In genomic region chr20:11231742-11232141, GRCh38 we compare ENCODE assay signal across 17 cellular contexts.
"Had no signal": no experiment of that assay in that cellular context is flagged by ENCODE, and none has a peak within 500 bp of the region (broad histone marks: within the 10 kb centered on the region; RNA-seq: fewer than 3 reads in every experiment).

No MANE protein-coding gene starts in this region.

- H3K36me3 ChIP-seq: left ventricle myocardium inferior, neutrophil, spleen, upper lobe of left lung, WERI-Rb-1 had no signal

- H3K9me3 ChIP-seq: left ventricle myocardium inferior, neutrophil, spleen, upper lobe of left lung had no signal

- H3K27me3 ChIP-seq: dorsolateral prefrontal cortex, neutrophil, spleen, upper lobe of left lung had no signal

- DNase-seq: activated CD4-positive, alpha-beta memory T cell treated with anti-CD3 and anti-CD28 coated beads, Interleukin-2, amount 10 ng/mL, durations not matched to agents 7 days and 5 days; activated CD4-positive, alpha-beta T cell treated with anti-CD3 and anti-CD28 coated beads for 36 hours; activated gamma-delta T cell treated with Interleukin-2 at 50 U/mL for 16 hours; activated naive CD8-positive, alpha-beta T cell treated with anti-CD3 and anti-CD28 coated beads for 36 hours; activated T-cell treated with anti-CD3 and anti-CD28 coated beads, Interleukin-2, amount 50 U/mL, for 48 hours; foreskin melanocyte; kidney; left ventricle myocardium inferior; spleen; stimulated activated CD4-positive, alpha-beta T cell treated with anti-CD3 and anti-CD28 coated beads, Interleukin-1b, Interleukin-23, amount 100 ng/mL, for 48 hours; T-helper 1 cell; upper lobe of left lung; WERI-Rb-1 had no signal

- ATAC-seq: activated CD4-positive, alpha-beta T cell treated with anti-CD3 and anti-CD28 coated beads for 36 hours; sciatic nerve; stimulated activated memory B cell treated with anti-CD40 and anti-IgM and Interleukin-4, amounts not matched to agents 10 μg/mL and 1 μg/mL and 100 μg/mL, for 72 hours had no signal

- H3K27ac ChIP-seq: neutrophil, spleen, upper lobe of left lung, WERI-Rb-1 had no signal

- H3K4me3 ChIP-seq: left ventricle myocardium inferior, spleen, upper lobe of left lung had no signal

- FAIRE-seq: kidney had no signal
